ENCODE assay signal across 1 cellular context in genomic region chr1:41739061-41739955, GRCh38.
TF ChIP-seq lines count a peak whose summit lies in the region.

No MANE protein-coding gene starts in this region.

TF ChIP-seq in GM12878, 131 proteins besides CTCF, POLR2A, EP300 and RAD21 (continued from another document):
- TF ChIP-seq ZNF687 (IDR thresholded peaks at IDR 0.05) (peak; percentile 87), ZBTB4 (CRISPR knock-in tag; IDR thresholded peaks at IDR 0.05) (no peak), POLR2AphosphoS5 (IDR thresholded peaks at IDR 0.05; ENCODE audit: low read length) (peak; percentile 57), CBX5 (IDR thresholded peaks at IDR 0.05; ENCODE audit: low read depth) (no peak), STAT1 (conservative IDR thresholded peaks at IDR 0.05) (no peak), SREBF1 (IDR thresholded peaks at IDR 0.05; ENCODE audit: low read length) (no peak), HCFC1 (IDR thresholded peaks at IDR 0.05; ENCODE audit: low read length) (no peak), SRF (IDR thresholded peaks at IDR 0.05; ENCODE audit: low read depth in 2 of 2, low read length in 2 of 2) (no peak)
